Comparison of ENCODE assay signal across 1 cellular context in genomic region chr22:50628543-50629134, GRCh38.
TF ChIP-seq lines count a peak whose summit lies in the region.

No MANE protein-coding gene starts in this region.

TF ChIP-seq in HepG2, 621 proteins besides CTCF, POLR2A, EP300 and RAD21 (continued from another document):
- TF ChIP-seq ZNF430 (CRISPR knock-in tag; IDR thresholded peaks at IDR 0.05) (no peak), HOXA9 (CRISPR knock-in tag; IDR thresholded peaks at IDR 0.05; ENCODE audit: borderline replicate concordance) (peak; percentile 55; the same call in 1 of the 2 replicates), ZNF329 (CRISPR knock-in tag; IDR thresholded peaks at IDR 0.05; ENCODE audit: low read depth) (no peak), ZC3H4 (CRISPR knock-in tag; IDR thresholded peaks at IDR 0.05; ENCODE audit: borderline replicate concordance) (no peak), JUND (CRISPR knock-in tag; IDR thresholded peaks at IDR 0.05) (no peak), RAD51 (IDR thresholded peaks at IDR 0.05; ENCODE audit: borderline replicate concordance) (no peak), ZBTB38 (CRISPR knock-in tag; IDR thresholded peaks at IDR 0.05) (peak; percentile 51; the same call in 1 of the 2 replicates), AHDC1 (CRISPR knock-in tag; IDR thresholded peaks at IDR 0.05; ENCODE audit: borderline replicate concordance) (no peak), RARG (CRISPR knock-in tag; IDR thresholded peaks at IDR 0.05; ENCODE audit: low read depth) (no peak), MYPOP (CRISPR knock-in tag; IDR thresholded peaks at IDR 0.05) (no peak), ZBTB34 (CRISPR knock-in tag; IDR thresholded peaks at IDR 0.05) (no peak), ZNF225 (CRISPR knock-in tag; IDR thresholded peaks at IDR 0.05) (no peak), RXRB (CRISPR knock-in tag; IDR thresholded peaks at IDR 0.05; ENCODE audit: borderline replicate concordance) (no peak), REPIN1 (CRISPR knock-in tag; IDR thresholded peaks at IDR 0.05; ENCODE audit: borderline replicate concordance, low read depth) (no peak)
- TF ChIP-seq, protein P1, sequence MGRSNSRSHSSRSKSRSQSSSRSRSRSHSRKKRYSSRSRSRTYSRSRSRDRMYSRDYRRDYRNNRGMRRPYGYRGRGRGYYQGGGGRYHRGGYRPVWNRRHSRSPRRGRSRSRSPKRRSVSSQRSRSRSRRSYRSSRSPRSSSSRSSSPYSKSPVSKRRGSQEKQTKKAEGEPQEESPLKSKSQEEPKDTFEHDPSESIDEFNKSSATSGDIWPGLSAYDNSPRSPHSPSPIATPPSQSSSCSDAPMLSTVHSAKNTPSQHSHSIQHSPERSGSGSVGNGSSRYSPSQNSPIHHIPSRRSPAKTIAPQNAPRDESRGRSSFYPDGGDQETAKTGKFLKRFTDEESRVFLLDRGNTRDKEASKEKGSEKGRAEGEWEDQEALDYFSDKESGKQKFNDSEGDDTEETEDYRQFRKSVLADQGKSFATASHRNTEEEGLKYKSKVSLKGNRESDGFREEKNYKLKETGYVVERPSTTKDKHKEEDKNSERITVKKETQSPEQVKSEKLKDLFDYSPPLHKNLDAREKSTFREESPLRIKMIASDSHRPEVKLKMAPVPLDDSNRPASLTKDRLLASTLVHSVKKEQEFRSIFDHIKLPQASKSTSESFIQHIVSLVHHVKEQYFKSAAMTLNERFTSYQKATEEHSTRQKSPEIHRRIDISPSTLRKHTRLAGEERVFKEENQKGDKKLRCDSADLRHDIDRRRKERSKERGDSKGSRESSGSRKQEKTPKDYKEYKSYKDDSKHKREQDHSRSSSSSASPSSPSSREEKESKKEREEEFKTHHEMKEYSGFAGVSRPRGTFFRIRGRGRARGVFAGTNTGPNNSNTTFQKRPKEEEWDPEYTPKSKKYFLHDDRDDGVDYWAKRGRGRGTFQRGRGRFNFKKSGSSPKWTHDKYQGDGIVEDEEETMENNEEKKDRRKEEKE (IDR thresholded peaks at IDR 0.05) = no peak
- TF ChIP-seq, protein P2, sequence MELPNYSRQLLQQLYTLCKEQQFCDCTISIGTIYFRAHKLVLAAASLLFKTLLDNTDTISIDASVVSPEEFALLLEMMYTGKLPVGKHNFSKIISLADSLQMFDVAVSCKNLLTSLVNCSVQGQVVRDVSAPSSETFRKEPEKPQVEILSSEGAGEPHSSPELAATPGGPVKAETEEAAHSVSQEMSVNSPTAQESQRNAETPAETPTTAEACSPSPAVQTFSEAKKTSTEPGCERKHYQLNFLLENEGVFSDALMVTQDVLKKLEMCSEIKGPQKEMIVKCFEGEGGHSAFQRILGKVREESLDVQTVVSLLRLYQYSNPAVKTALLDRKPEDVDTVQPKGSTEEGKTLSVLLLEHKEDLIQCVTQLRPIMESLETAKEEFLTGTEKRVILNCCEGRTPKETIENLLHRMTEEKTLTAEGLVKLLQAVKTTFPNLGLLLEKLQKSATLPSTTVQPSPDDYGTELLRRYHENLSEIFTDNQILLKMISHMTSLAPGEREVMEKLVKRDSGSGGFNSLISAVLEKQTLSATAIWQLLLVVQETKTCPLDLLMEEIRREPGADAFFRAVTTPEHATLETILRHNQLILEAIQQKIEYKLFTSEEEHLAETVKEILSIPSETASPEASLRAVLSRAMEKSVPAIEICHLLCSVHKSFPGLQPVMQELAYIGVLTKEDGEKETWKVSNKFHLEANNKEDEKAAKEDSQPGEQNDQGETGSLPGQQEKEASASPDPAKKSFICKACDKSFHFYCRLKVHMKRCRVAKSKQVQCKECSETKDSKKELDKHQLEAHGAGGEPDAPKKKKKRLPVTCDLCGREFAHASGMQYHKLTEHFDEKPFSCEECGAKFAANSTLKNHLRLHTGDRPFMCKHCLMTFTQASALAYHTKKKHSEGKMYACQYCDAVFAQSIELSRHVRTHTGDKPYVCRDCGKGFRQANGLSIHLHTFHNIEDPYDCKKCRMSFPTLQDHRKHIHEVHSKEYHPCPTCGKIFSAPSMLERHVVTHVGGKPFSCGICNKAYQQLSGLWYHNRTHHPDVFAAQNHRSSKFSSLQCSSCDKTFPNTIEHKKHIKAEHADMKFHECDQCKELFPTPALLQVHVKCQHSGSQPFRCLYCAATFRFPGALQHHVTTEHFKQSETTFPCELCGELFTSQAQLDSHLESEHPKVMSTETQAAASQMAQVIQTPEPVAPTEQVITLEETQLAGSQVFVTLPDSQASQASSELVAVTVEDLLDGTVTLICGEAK (IDR thresholded peaks at IDR 0.05) = no peak
- TF ChIP-seq, protein P2 (CRISPR knock-in tag; IDR thresholded peaks at IDR 0.05) = no peak
